ENCODE assay signal across 1 cellular context in the genomic region with DNA sequence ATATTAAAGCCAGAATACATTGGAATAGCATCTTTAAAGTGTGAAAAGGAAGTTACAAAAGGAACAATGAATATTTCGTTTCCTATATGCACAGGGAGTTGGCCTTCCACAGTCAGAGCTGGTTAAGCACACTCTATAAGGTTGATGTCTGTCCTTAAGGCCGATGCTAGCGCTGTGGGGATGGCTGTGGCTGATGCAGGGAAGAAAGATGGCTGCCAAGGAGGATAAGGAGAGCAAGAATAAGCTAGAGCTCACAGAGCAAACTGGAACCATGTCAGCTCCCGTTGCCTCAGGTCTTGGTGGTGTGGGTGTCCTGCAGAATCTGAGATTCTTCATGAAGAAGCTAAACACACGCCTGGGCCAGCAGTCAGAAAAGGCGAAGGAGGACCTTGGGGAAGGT.
TF ChIP-seq lines count a peak whose summit lies in the region.

No MANE protein-coding gene starts in this region.

TF ChIP-seq in GM23338, 12 proteins besides CTCF, POLR2A, EP300 and RAD21 (continued from another document):
- no peak for TF ChIP-seq STAT1 (IDR thresholded peaks at IDR 0.05; ENCODE audit: unreplicated experiment)
- TF ChIP-seq JUNB (IDR thresholded peaks at IDR 0.05; ENCODE audit: unreplicated experiment) = no peak
TF ChIP-seq in GM23338: peak in this region for 0.
